ENCODE assay signal across 10 cellular contexts in genomic region chr5:158431369-158432029, GRCh38.
DNase-seq lines count a peak whose midpoint lies in the region; ATAC-seq and TF ChIP-seq lines count a peak whose summit lies in the region.
"Had no signal": no experiment of that assay in that cellular context is flagged by ENCODE, and none has a peak within 500 bp of the region (broad histone marks: within the 10 kb centered on the region; RNA-seq: fewer than 3 reads in every experiment).

No MANE protein-coding gene starts in this region.

- no peaks in the 10 kb centered on the region for H3K27me3 ChIP-seq in BJ (ENCODE audit: control insufficient read depth, insufficient read depth, low read length)
- H3K27me3 ChIP-seq in adipocyte (replicated peaks; ENCODE audit: control insufficient read depth, insufficient read depth, low read length) = no peaks in the 10 kb centered on the region
- H3K27me3 ChIP-seq in mesenchymal stem cell (ENCODE audit: control insufficient read depth in 1 of 2, insufficient read depth in 1 of 2, low read length in 2 of 2) = no peaks in the 10 kb centered on the region

- H3K9ac ChIP-seq in adipocyte (ENCODE audit: low read length) (peak overlapping the region; percentile 44), mesenchymal stem cell (ENCODE audit: low read length) (peak overlapping the region; percentile 35)

- no peaks in the 10 kb centered on the region for H3K9me3 Mint-ChIP-seq in glutamatergic neuron (ENCODE audit: unreplicated experiment)

- no peaks in the 10 kb centered on the region for H3K27me3 Mint-ChIP-seq in glutamatergic neuron (ENCODE audit: unreplicated experiment)

- H3K23ac ChIP-seq in mesenchymal stem cell (ENCODE audit: low read length in 2 of 2) = no peak overlapping the region

- H4K8ac ChIP-seq in mesenchymal stem cell (ENCODE audit: low read length) = no peak overlapping the region

- no peak overlapping the region for H3K4me3 ChIP-seq in BJ (ENCODE audit: low read depth, low read length)
- H3K4me3 ChIP-seq in adipocyte (ENCODE audit: low read length) = peak overlapping the region; percentile 12
- H3K4me3 ChIP-seq in mesenchymal stem cell (ENCODE audit: insufficient read depth in 1 of 2, low read depth in 1 of 2, low read length in 2 of 2) = no peak overlapping the region
- H3K4me3 ChIP-seq: thoracic aorta had no signal

- peak; percentile 47 for DNase-seq in BJ (ENCODE audit: low read depth)
- peak; percentile 80 for DNase-seq in HCEC 1CT
- DNase-seq in adipocyte (ENCODE audit: low read depth) = peak; percentile 78
- peak; percentile 16 for DNase-seq in mesenchymal stem cell
- no peak for DNase-seq in effector CD8-positive, alpha-beta T cell (lab: John Stamatoyannopoulos, UW)
- DNase-seq in SHP77 (lab: John Stamatoyannopoulos, UW) = no peak
- no peak for DNase-seq in glutamatergic neuron
- DNase-seq: amniotic stem cell had no signal

- no peak overlapping the region for H4K91ac ChIP-seq in mesenchymal stem cell (ENCODE audit: low read length)

- no peak overlapping the region for H3K18ac ChIP-seq in mesenchymal stem cell (ENCODE audit: low read depth in 1 of 2, low read length in 2 of 2)

- H2AK5ac ChIP-seq in mesenchymal stem cell (ENCODE audit: low read length, severe bottlenecking) = no peak overlapping the region

- TF ChIP-seq CTCF in BJ (IDR thresholded peaks at IDR 0.05; ENCODE audit: insufficient read depth, low read depth, low read length) (no peak), glutamatergic neuron (IDR thresholded peaks at IDR 0.05; ENCODE audit: partially characterized antibody, unreplicated experiment) (no peak)

- POLR2A ChIA-PET in BJ (lab: Charles Lee) = no interaction called here

- H3K27ac ChIP-seq in mesenchymal stem cell (ENCODE audit: low read length, poor library complexity, severe bottlenecking) = no peak overlapping the region
- H3K27ac ChIP-seq: thoracic aorta had no signal

- no peak overlapping the region for H3K27ac Mint-ChIP-seq in glutamatergic neuron (ENCODE audit: unreplicated experiment)

- no peak overlapping the region for H2BK120ac ChIP-seq in mesenchymal stem cell (ENCODE audit: low read depth, low read length)

- no peak overlapping the region for H3K4ac ChIP-seq in mesenchymal stem cell (ENCODE audit: low read depth in 1 of 2, low read length in 2 of 2)

- no peak overlapping the region for H2BK5ac ChIP-seq in mesenchymal stem cell (ENCODE audit: low read depth, low read length, poor library complexity, severe bottlenecking)

- CTCF ChIA-PET in BJ (lab: Yijun Ruan, JAX) = interaction anchor here (0.6 to 1.1 kb wide), 4 partner anchors 9 to 156 kb away, joined by 3 read pairs; no protein-coding TSS in a partner anchor

- no peak overlapping the region for H3K14ac ChIP-seq in mesenchymal stem cell (ENCODE audit: low read length in 2 of 2)

- no peak overlapping the region for H2AFZ ChIP-seq in mesenchymal stem cell (ENCODE audit: low read depth, low read length)

- WGBS in mesenchymal stem cell = 44% methylated on average over 1 of the region's 1 CpG

- no peaks in the 10 kb centered on the region for H3K36me3 ChIP-seq in BJ (ENCODE audit: control insufficient read depth, insufficient read depth, low read length)
- no peaks in the 10 kb centered on the region for H3K36me3 ChIP-seq in adipocyte (ENCODE audit: control insufficient read depth, insufficient read depth, low read length, severe bottlenecking)
- no peaks in the 10 kb centered on the region for H3K36me3 ChIP-seq in mesenchymal stem cell (ENCODE audit: control insufficient read depth in 1 of 2, insufficient read depth in 2 of 2, low read depth in 1 of 2, low read length in 2 of 2)
- H3K36me3 ChIP-seq: thoracic aorta had no signal

- no peak overlapping the region for H3K4me3 Mint-ChIP-seq in glutamatergic neuron (ENCODE audit: unreplicated experiment)

- H3K36me3 Mint-ChIP-seq in glutamatergic neuron (ENCODE audit: unreplicated experiment) = peaks cover 5% of the 10 kb centered on the region

- ATAC-seq in HG03025 (IDR thresholded peaks at IDR 0.05; ENCODE audit: low FRiP score, unreplicated experiment) = no peak

- H2BK15ac ChIP-seq in mesenchymal stem cell (ENCODE audit: low read depth, poor library complexity, severe bottlenecking) = no peak overlapping the region

- H3K4me2 ChIP-seq in mesenchymal stem cell (ENCODE audit: low read length, poor library complexity, severe bottlenecking) = no peak overlapping the region

- no peaks in the 10 kb centered on the region for H3K79me1 ChIP-seq in mesenchymal stem cell (replicated peaks; ENCODE audit: low read length, poor library complexity, severe bottlenecking)

- H3K4me1 Mint-ChIP-seq in glutamatergic neuron (ENCODE audit: low read depth, unreplicated experiment) = peaks cover under 1% of the 10 kb centered on the region

- no peak overlapping the region for H2BK12ac ChIP-seq in mesenchymal stem cell (ENCODE audit: low read length in 2 of 2)

- peaks cover 5% of the 10 kb centered on the region for H3K9me3 ChIP-seq in adipocyte (ENCODE audit: control insufficient read depth, low read length)
- H3K9me3 ChIP-seq in mesenchymal stem cell (ENCODE audit: control insufficient read depth, low read length) = no peaks in the 10 kb centered on the region
- H3K9me3 ChIP-seq: thoracic aorta had no signal

- H3K4me1 ChIP-seq in adipocyte (ENCODE audit: control insufficient read depth, insufficient read depth, low read length) = peaks cover 22% of the 10 kb centered on the region
- peaks cover 2% of the 10 kb centered on the region for H3K4me1 ChIP-seq in mesenchymal stem cell (ENCODE audit: control insufficient read depth, insufficient read depth, low read depth, low read length)

Comparison
In these comparisons a context has a peak if more than half of its experiments do, and no peak if none do; other contexts are left out.
1. DNase-seq: peak in BJ (single experiment), HCEC 1CT (single experiment), adipocyte (single experiment) and mesenchymal stem cell (single experiment); none in effector CD8-positive, alpha-beta T cell (single experiment), SHP77 (0 of 2) and glutamatergic neuron (single experiment).